ENCODE assay signal across 19 cellular contexts in genomic region chr3:86229775-86230094, GRCh38.
DNase-seq lines count a peak whose midpoint lies in the region; ATAC-seq, FAIRE-seq and TF ChIP-seq lines count a peak whose summit lies in the region.
"Had no signal": no experiment of that assay in that cellular context is flagged by ENCODE, and none has a peak within 500 bp of the region (broad histone marks: within the 10 kb centered on the region; RNA-seq: fewer than 3 reads in every experiment).

No MANE protein-coding gene starts in this region.

- no peak overlapping the region for H3K27ac ChIP-seq in HepG2 (ENCODE audit: extremely low read length, insufficient read depth, low read length)
- no peak overlapping the region for H3K27ac ChIP-seq in right lobe of liver
- no peak overlapping the region for H3K27ac ChIP-seq in IMR-90 (ENCODE audit: insufficient read depth, low read length)
- H3K27ac ChIP-seq: 22Rv1, BLaER1 had no signal

- no peak overlapping the region for H3K14ac ChIP-seq in IMR-90 (replicated peaks; ENCODE audit: low read depth, low read length)

- no peak overlapping the region for H2BK5ac ChIP-seq in IMR-90 (ENCODE audit: low read depth, low read length, poor library complexity, severe bottlenecking)

- no peak for DNase-seq in HepG2 (ENCODE audit: low spot score)
- no peak for DNase-seq in right lobe of liver
- no peak for DNase-seq in IMR-90
- DNase-seq in NCI-H2227 (lab: John Stamatoyannopoulos, UW; ENCODE audit: unreplicated experiment) = no peak
- no peak for DNase-seq in NCI-H748 treated with DMSO at 0.1 percent for 48 hours (lab: John Stamatoyannopoulos, UW)
- DNase-seq: ACHN; BE2C; C1 segment of cervical spinal cord; CD4-positive, alpha-beta memory T cell; CD4-positive, CD25-positive, alpha-beta regulatory T cell; CD8-positive, alpha-beta memory T cell; COR-L47; DMS79 treated with DMSO at 0.1 percent for 48 hours; GF-D8 had no signal

- BruUV-seq in HepG2 (replicated peaks; lab: Mats Ljungman, UMichigan) = no TSS peak
- BruUV-seq in IMR-90 (replicated peaks; lab: Mats Ljungman, UMichigan) = no TSS peak

- TF ChIP-seq CTCF in HepG2 (CRISPR knock-in tag; IDR thresholded peaks at IDR 0.05) (no peak), right lobe of liver (IDR thresholded peaks at IDR 0.05) (no peak), IMR-90 (conservative IDR thresholded peaks at IDR 0.05; ENCODE audit: low read depth, low read length) (no peak)

- ATAC-seq in HepG2 (no peak), right lobe of liver (no peak), IMR-90 (ENCODE audit: low read depth) (no peak)

- no peak overlapping the region for H2AK5ac ChIP-seq in IMR-90 (ENCODE audit: low read depth, low read length)

- FAIRE-seq in HepG2 (lab: Jason Lieb, UNC) = no peak
- FAIRE-seq: G401.6, GM12891, GM19239 had no signal

- WGBS in HepG2 (ENCODE audit: low lambda C conversion rate) = 0% methylated on average over 2 of the region's 2 CpGs
- 39% methylated on average over 2 of the region's 2 CpGs for WGBS in right lobe of liver (ENCODE audit: insufficient coverage, low coverage, low lambda C conversion rate, missing lambda C conversion rate)
- no CpG with 5 or more reads among the region's 2 CpGs for WGBS in IMR-90 (ENCODE audit: extremely low coverage in 2 of 2, insufficient read length in 1 of 2), 2 experiments

- CTCF ChIA-PET in HepG2 (lab: Yijun Ruan, JAX; ENCODE audit: low intra/inter-chr PET ratio, low total read pairs) = no interaction called here
- CTCF ChIA-PET in IMR-90 (lab: Yijun Ruan, JAX) = no interaction called here

- H4K5ac ChIP-seq in IMR-90 (ENCODE audit: low read depth, low read length) = no peak overlapping the region

- H4K91ac ChIP-seq in IMR-90 (ENCODE audit: insufficient read depth, low read depth, low read length) = no peak overlapping the region

- H3K36me3 ChIP-seq in HepG2 (replicated peaks in 1 of 2; ENCODE audit: control insufficient read depth in 1 of 2, insufficient read depth in 2 of 2, low read length in 2 of 2) (no peaks in the 10 kb centered on the region), right lobe of liver (no peaks in the 10 kb centered on the region), IMR-90 (ENCODE audit: control insufficient read depth, insufficient read depth, low read length) (no peaks in the 10 kb centered on the region)
- H3K36me3 ChIP-seq: BE2C, BLaER1 had no signal

- H3K4me3 ChIP-seq in HepG2 (replicated peaks in 1 of 3; ENCODE audit: insufficient read depth in 1 of 3, low read depth in 2 of 3, low read length in 3 of 3) = no peak overlapping the region
- no peak overlapping the region for H3K4me3 ChIP-seq in right lobe of liver
- no peak overlapping the region for H3K4me3 ChIP-seq in IMR-90 (ENCODE audit: insufficient read depth, low read depth, low read length)
- H3K4me3 ChIP-seq: BLaER1 had no signal

- dilution Hi-C loops in IMR-90 (cut with HindIII; ENCODE audit: low sequenced_read_pairs, unreplicated experiment) = no loop called here

- H2AFZ ChIP-seq in HepG2 (ENCODE audit: low read length) = no peak overlapping the region
- no peak overlapping the region for H2AFZ ChIP-seq in IMR-90 (replicated peaks; ENCODE audit: low read length, poor library complexity)

- POLR2A ChIA-PET in HepG2 (lab: Yijun Ruan, JAX) (no interaction called here), IMR-90 (lab: Charles Lee; ENCODE audit: unreplicated experiment) (no interaction called here)

- H3K18ac ChIP-seq in IMR-90 (ENCODE audit: low read depth, low read length) = no peak overlapping the region

- H2AK9ac ChIP-seq in IMR-90 (replicated peaks; ENCODE audit: low read depth, low read length, poor library complexity) = no peak overlapping the region

- no peak overlapping the region for H2BK20ac ChIP-seq in IMR-90 (ENCODE audit: low read depth, low read length)

- no peak overlapping the region for H3K56ac ChIP-seq in IMR-90 (ENCODE audit: extremely low read depth, insufficient read depth, low read length)

- no peaks in the 10 kb centered on the region for H3K9me1 ChIP-seq in IMR-90 (ENCODE audit: insufficient read depth, low read length)

- TF ChIP-seq POLR2A in HepG2 (IDR thresholded peaks at IDR 0.05; ENCODE audit: insufficient read depth in 1 of 2, low read depth in 2 of 2, low read length in 2 of 2) = no peak
- TF ChIP-seq POLR2A in right lobe of liver (IDR thresholded peaks at IDR 0.05) = no peak
- no peak for TF ChIP-seq POLR2A in IMR-90 (IDR thresholded peaks at IDR 0.05; ENCODE audit: low read depth, low read length)

- H3K79me2 ChIP-seq in HepG2 (ENCODE audit: insufficient read depth, low read length) = no peaks in the 10 kb centered on the region

- H3K9ac ChIP-seq in HepG2 (ENCODE audit: insufficient read depth, low read depth, low read length) = no peak overlapping the region
- no peak overlapping the region for H3K9ac ChIP-seq in IMR-90 (ENCODE audit: low read depth, low read length)
- H3K9ac ChIP-seq: BLaER1 had no signal

- intact Hi-C loops in HepG2 (cut with micrococcal nuclease; ENCODE audit: unreplicated experiment) (no loop called here), right lobe of liver (cut with DNase I) (no loop called here), IMR-90 (cut with micrococcal nuclease) (no loop called here)

- no peak overlapping the region for H3K4ac ChIP-seq in IMR-90 (ENCODE audit: low read depth, low read length)

- H4K8ac ChIP-seq in IMR-90 (ENCODE audit: low read depth in 2 of 2, low read length in 2 of 2) = no peak overlapping the region

- no peaks in the 10 kb centered on the region for H4K20me1 ChIP-seq in HepG2 (ENCODE audit: insufficient read depth, low read length)
- H4K20me1 ChIP-seq in IMR-90 (ENCODE audit: insufficient read depth, low read length) = no peaks in the 10 kb centered on the region
- H4K20me1 ChIP-seq: BLaER1 had no signal

- in situ Hi-C loops in HepG2 (cut with HindIII; ENCODE audit: extremely low pct_ligation_motif_present, low pct_unique_long_range_greater_than_20kb) = no loop called here
- in situ Hi-C loops in IMR-90 (cut with MboI; ENCODE audit: low sequenced_read_pairs) = no loop called here

- no peak overlapping the region for H3K23ac ChIP-seq in IMR-90 (ENCODE audit: low read depth, low read length)

- H3K9me3 ChIP-seq in HepG2 (ENCODE audit: low read length) = no peaks in the 10 kb centered on the region
- no peaks in the 10 kb centered on the region for H3K9me3 ChIP-seq in right lobe of liver
- no peaks in the 10 kb centered on the region for H3K9me3 ChIP-seq in IMR-90 (ENCODE audit: control insufficient read depth, insufficient read depth, low read length)
- H3K9me3 ChIP-seq: BE2C, BLaER1 had no signal

- H3K4me2 ChIP-seq in HepG2 (ENCODE audit: low read depth, low read length) = no peak overlapping the region
- H3K4me2 ChIP-seq in IMR-90 (ENCODE audit: low read depth, low read length) = no peak overlapping the region
- H3K4me2 ChIP-seq: BLaER1 had no signal

- TF ChIP-seq RAD21 in HepG2 (CRISPR knock-in tag; IDR thresholded peaks at IDR 0.05) (no peak), IMR-90 (IDR thresholded peaks at IDR 0.05; ENCODE audit: low read length) (no peak)

- TF ChIP-seq EP300 in HepG2 (IDR thresholded peaks at IDR 0.05; ENCODE audit: low read depth in 2 of 2, low read length in 2 of 2) (no peak), HepG2 (CRISPR knock-in tag; IDR thresholded peaks at IDR 0.05; ENCODE audit: borderline replicate concordance) (no peak)

- H2BK120ac ChIP-seq in IMR-90 (ENCODE audit: low read depth, low read length) = no peak overlapping the region

- H2BK15ac ChIP-seq in IMR-90 (ENCODE audit: low read depth, low read length) = no peak overlapping the region

- H3K4me1 ChIP-seq in HepG2 (ENCODE audit: insufficient read depth, low read length) (no peaks in the 10 kb centered on the region), right lobe of liver (no peaks in the 10 kb centered on the region), IMR-90 (ENCODE audit: control insufficient read depth, insufficient read depth, low read length) (no peaks in the 10 kb centered on the region)
- H3K4me1 ChIP-seq: BE2C, BLaER1 had no signal

- H3K79me1 ChIP-seq in IMR-90 (ENCODE audit: low read depth in 1 of 2, low read length in 2 of 2) = no peaks in the 10 kb centered on the region

- H3K27me3 ChIP-seq in HepG2 (ENCODE audit: control insufficient read depth in 1 of 2, insufficient read depth in 2 of 2, low read length in 2 of 2) (no peaks in the 10 kb centered on the region), right lobe of liver (no peaks in the 10 kb centered on the region), IMR-90 (ENCODE audit: control insufficient read depth, insufficient read depth, low read length) (no peaks in the 10 kb centered on the region)
- H3K27me3 ChIP-seq: BE2C, BLaER1 had no signal

TF ChIP-seq in HepG2, 621 proteins besides CTCF, POLR2A, EP300 and RAD21:
- TF ChIP-seq MAFK (conservative IDR thresholded peaks at IDR 0.05 in 1 of 2, IDR thresholded peaks at IDR 0.05 in 1 of 2; ENCODE audit: low read length in 2 of 2) (peak; percentile 20 to 59; a peak in 3 of 4 replicates), TCF12 (IDR thresholded peaks at IDR 0.05) (no peak), TCF12 (CRISPR knock-in tag; IDR thresholded peaks at IDR 0.05) (no peak), BHLHE40 (IDR thresholded peaks at IDR 0.05; ENCODE audit: low read length) (no peak), MAFF (IDR thresholded peaks at IDR 0.05; ENCODE audit: low read depth, low read length) (0 out of 2 replicates have a peak, but pooled peaks have one; percentile 7)

TF ChIP-seq in IMR-90, 13 proteins besides CTCF, POLR2A, EP300 and RAD21 (continues in another document):
- TF ChIP-seq MAFK (IDR thresholded peaks at IDR 0.05; ENCODE audit: low read depth, low read length) (0 out of 2 replicates have a peak, but pooled peaks have one; percentile 14), USF2 (IDR thresholded peaks at IDR 0.05; ENCODE audit: low read depth, low read length) (no peak), CHD1 (IDR thresholded peaks at IDR 0.05; ENCODE audit: low read depth, low read length) (no peak), MXI1 (IDR thresholded peaks at IDR 0.05; ENCODE audit: borderline replicate concordance, low read depth, low read length) (no peak), ELK1 (IDR thresholded peaks at IDR 0.05; ENCODE audit: borderline replicate concordance, low read depth, low read length) (no peak)
